12 cellular contexts compared by ENCODE assay signal in genomic region chr16:85634747-85635544, GRCh38. TPM values are rescaled to one million over a fixed set of nuclear protein-coding genes. Genes with fewer than 3 reads are reported as not detected.
DNase-seq lines count a peak whose midpoint lies in the region; ATAC-seq, FAIRE-seq and TF ChIP-seq lines count a peak whose summit lies in the region.
"Had no signal": no experiment of that assay in that cellular context is flagged by ENCODE, and none has a peak within 500 bp of the region (broad histone marks: within the 10 kb centered on the region; RNA-seq: fewer than 3 reads in every experiment).

No MANE protein-coding gene starts in this region.

- SMC1A ChIA-PET in GM12878 (lab: Charles Lee; ENCODE audit: uncharacterized antibody, unreplicated experiment) = no interaction called here

- TF ChIP-seq POLR2A in GM12878 (IDR thresholded peaks at IDR 0.05; ENCODE audit: low read depth, low read length) = peak; percentile 42; the same call in 1 of the 2 replicates

- CTCF ChIA-PET in Caco-2 (lab: Charles Lee) = no interaction called here
- CTCF ChIA-PET in HEK293 (lab: Yijun Ruan, JAX) = interaction anchor here (0.7 to 1.5 kb wide), 2 partner anchors 19 kb away, joined by 5 to 7 read pairs; no protein-coding TSS in a partner anchor
- CTCF ChIA-PET in GM12878 (lab: Yijun Ruan, JAX) = interaction anchor here (0.6 to 1.3 kb wide), 2 partner anchors 41 to 1081 kb away, joined by 3 read pairs; no protein-coding TSS in a partner anchor
- CTCF ChIA-PET in PC-9 (lab: Charles Lee) = no interaction called here

- no peaks in the 10 kb centered on the region for H3K9me3 ChIP-seq in Caco-2
- H3K9me3 ChIP-seq in HEK293 (ENCODE audit: control insufficient read depth, insufficient read depth, low read depth, low read length) = no peaks in the 10 kb centered on the region
- peaks cover 2% of the 10 kb centered on the region; the same call in 1 of the 3 replicates for H3K9me3 ChIP-seq in GM12878 (replicated peaks; ENCODE audit: control insufficient read depth, insufficient read depth, low read length)
- no peaks in the 10 kb centered on the region for H3K9me3 ChIP-seq in PC-9 (ENCODE audit: insufficient read depth, low read depth)
- H3K9me3 ChIP-seq: thoracic aorta had no signal

- no peak for TF ChIP-seq EP300 in GM12878 (IDR thresholded peaks at IDR 0.05; ENCODE audit: borderline replicate concordance in 1 of 2, control insufficient read depth in 1 of 2, low read depth in 2 of 2, low read length in 2 of 2)

- H3K9me2 ChIP-seq in PC-9 (ENCODE audit: insufficient read depth) = no peaks in the 10 kb centered on the region

- H3K4me1 ChIP-seq in Caco-2 (no peaks in the 10 kb centered on the region), HEK293 (ENCODE audit: control insufficient read depth, insufficient read depth, low read length) (no peaks in the 10 kb centered on the region), GM12878 (ENCODE audit: control insufficient read depth, insufficient read depth, low read length) (no peaks in the 10 kb centered on the region), PC-9 (replicated peaks; ENCODE audit: insufficient read depth) (no peaks in the 10 kb centered on the region)

- no peak overlapping the region for H3K4me2 ChIP-seq in GM12878 (ENCODE audit: control insufficient read depth, insufficient read depth)
- no peak overlapping the region for H3K4me2 ChIP-seq in PC-9

- H3K4me1 Mint-ChIP-seq in Caco-2 (ENCODE audit: low read depth, unreplicated experiment) (no peaks in the 10 kb centered on the region), nephron progenitor cell (peaks cover 35% of the 10 kb centered on the region)

- H3K36me3 ChIP-seq in Caco-2 (ENCODE audit: control insufficient read depth, insufficient read depth, low read length) (peaks cover 2% of the 10 kb centered on the region; the same call in 1 of the 2 replicates), HEK293 (ENCODE audit: control insufficient read depth in 2 of 2, insufficient read depth in 1 of 2, low read length in 2 of 2) (peaks cover 0 to 82% of the 10 kb centered on the region in 2 experiments; a peak in 1 of 3 replicates), GM12878 (ENCODE audit: control insufficient read depth in 2 of 2, insufficient read depth in 2 of 2, low read length in 1 of 2) (peaks cover 4 to 41% of the 10 kb centered on the region in 2 experiments; a peak in 2 of 4 replicates), PC-9 (ENCODE audit: low read depth) (no peaks in the 10 kb centered on the region; the same call in 1 of the 2 replicates)
- H3K36me3 ChIP-seq: thoracic aorta had no signal

- peaks cover 44% of the 10 kb centered on the region for H3K36me3 Mint-ChIP-seq in Caco-2 (ENCODE audit: insufficient read depth, unreplicated experiment)
- H3K36me3 Mint-ChIP-seq in nephron progenitor cell (ENCODE audit: low read depth) = peaks cover 7% of the 10 kb centered on the region

- H3K27me3 ChIP-seq in Caco-2 (replicated peaks; ENCODE audit: control insufficient read depth, insufficient read depth, low read length) = no peaks in the 10 kb centered on the region
- H3K27me3 ChIP-seq in GM12878 (replicated peaks in 1 of 2; ENCODE audit: control insufficient read depth in 2 of 2, insufficient read depth in 2 of 2, low read length in 1 of 2) = no peaks in the 10 kb centered on the region
- no peaks in the 10 kb centered on the region for H3K27me3 ChIP-seq in PC-9 (ENCODE audit: insufficient read depth, low read depth)

- H3K4me3 Mint-ChIP-seq in Caco-2 (ENCODE audit: unreplicated experiment) = no peak overlapping the region
- H3K4me3 Mint-ChIP-seq in nephron progenitor cell = no peak overlapping the region
- H3K4me3 Mint-ChIP-seq: naive thymus-derived CD8-positive, alpha-beta T cell had no signal

- H4K20me1 ChIP-seq in GM12878 (ENCODE audit: control insufficient read depth, insufficient read depth) = peaks cover 8% of the 10 kb centered on the region; the same call in 1 of the 2 replicates
- peaks cover 98% of the 10 kb centered on the region for H4K20me1 ChIP-seq in PC-9 (ENCODE audit: insufficient read depth)

- no TSS peak for BruUV-seq in Caco-2 (replicated peaks; lab: Mats Ljungman, UMichigan)
- BruUV-seq in GM12878 (replicated peaks; lab: Mats Ljungman, UMichigan) = no TSS peak
- BruUV-seq in PC-9 (replicated peaks; lab: Mats Ljungman, UMichigan) = no TSS peak

- no peak for DNase-seq in Caco-2
- DNase-seq in GM12878 (ENCODE audit: low read depth, low spot score) = no peak
- peak; percentile 74 for DNase-seq in nephron progenitor cell
- DNase-seq in PC-9 = no peak
- DNase-seq in GM19239 (ENCODE audit: insufficient read length, low spot score) = no peak
- DNase-seq in C1 segment of cervical spinal cord (lab: John Stamatoyannopoulos, UW) = no peak
- DNase-seq: dermis blood vessel endothelial cell; left cardiac atrium; naive thymus-derived CD8-positive, alpha-beta T cell; NCI-H2107 had no signal

- RAD21 ChIA-PET in GM12878 (lab: Charles Lee; ENCODE audit: unreplicated experiment) = no interaction called here

- no peak overlapping the region for H3K9ac ChIP-seq in GM12878 (ENCODE audit: control insufficient read depth, insufficient read depth, low read length)

- TF ChIP-seq CTCF in Caco-2 (IDR thresholded peaks at IDR 0.05; ENCODE audit: insufficient read depth in 1 of 2, low read depth in 1 of 2, low read length in 1 of 2, severe bottlenecking in 1 of 2, unreplicated experiment in 1 of 2) (peak; percentile 22 to 46), HEK293 (tag by site-specific recombination; IDR thresholded peaks at IDR 0.05) (0 out of 2 replicates have a peak, but pooled peaks have one; percentile 14), GM12878 (IDR thresholded peaks at IDR 0.05 in 2 of 3, conservative IDR thresholded peaks at IDR 0.05 in 1 of 3; ENCODE audit: control insufficient read depth in 2 of 3, extremely low read depth in 1 of 3, insufficient read depth in 1 of 3, low read depth in 3 of 3, low read length in 3 of 3) (no peak), nephron progenitor cell (IDR thresholded peaks at IDR 0.05) (peak; percentile 47), PC-9 (conservative IDR thresholded peaks at IDR 0.05) (no peak)

- intact Hi-C loops in Caco-2 (cut with micrococcal nuclease; ENCODE audit: unreplicated experiment) (no loop called here), GM12878 (cut with micrococcal nuclease; ENCODE audit: unreplicated experiment) (no loop called here), PC-9 (cut with micrococcal nuclease; ENCODE audit: unreplicated experiment) (no loop called here)

- no peak overlapping the region for H3K27ac ChIP-seq in HEK293 (ENCODE audit: extremely low read depth, low read depth, low read length)
- no peak overlapping the region for H3K27ac ChIP-seq in GM12878 (ENCODE audit: control insufficient read depth, insufficient read depth)
- H3K27ac ChIP-seq in PC-9 = no peak overlapping the region
- H3K27ac ChIP-seq: thoracic aorta had no signal

- FAIRE-seq in GM12878 (lab: Jason Lieb, UNC) (no peak), GM19239 (lab: Jason Lieb, UNC) (no peak)

- H3K4me3 ChIP-seq in Caco-2 (ENCODE audit: low read depth, low read length) (no peak overlapping the region), HEK293 (ENCODE audit: low read depth, low read length) (no peak overlapping the region), GM12878 (no peak overlapping the region), PC-9 (no peak overlapping the region)
- H3K4me3 ChIP-seq: thoracic aorta had no signal

- no peak overlapping the region for H2AFZ ChIP-seq in GM12878 (ENCODE audit: control insufficient read depth, low read depth, low read length)
- H2AFZ ChIP-seq in PC-9 = no peak overlapping the region

- H3K79me2 ChIP-seq in GM12878 (ENCODE audit: control insufficient read depth, insufficient read depth, low read length) = peaks cover 12% of the 10 kb centered on the region
- H3K79me2 ChIP-seq in PC-9 (ENCODE audit: low read depth) = peaks cover 64% of the 10 kb centered on the region

- 78% methylated on average over 24 of the region's 24 CpGs for WGBS in GM12878 (ENCODE audit: insufficient coverage, insufficient replicate concordance, low lambda C conversion rate, missing lambda C conversion rate)

- peaks cover 4% of the 10 kb centered on the region; the same call in 1 of the 2 replicates for H3F3A ChIP-seq in PC-9 (ENCODE audit: insufficient read depth, low read depth)

- H3K9me3 Mint-ChIP-seq in Caco-2 (ENCODE audit: unreplicated experiment) = no peaks in the 10 kb centered on the region
- H3K9me3 Mint-ChIP-seq in nephron progenitor cell = peaks cover 3% of the 10 kb centered on the region

- H3K27me3 Mint-ChIP-seq in Caco-2 (ENCODE audit: insufficient read depth, unreplicated experiment) = no peaks in the 10 kb centered on the region
- no peaks in the 10 kb centered on the region for H3K27me3 Mint-ChIP-seq in nephron progenitor cell (ENCODE audit: low read depth, poor library complexity)
- H3K27me3 Mint-ChIP-seq: naive thymus-derived CD8-positive, alpha-beta T cell had no signal

- no peak for TF ChIP-seq RAD21 in GM12878 (IDR thresholded peaks at IDR 0.05; ENCODE audit: insufficient read depth, low read depth, low read length)

- POLR2A ChIA-PET in Caco-2 (lab: Charles Lee) = no interaction called here
- POLR2A ChIA-PET in HEK293 (lab: Yijun Ruan, JAX) = no interaction called here
- POLR2A ChIA-PET in GM12878 (lab: Charles Lee) = no interaction called here
- POLR2A ChIA-PET in PC-9 (lab: Charles Lee; ENCODE audit: unreplicated experiment) = interaction anchor here (0.6 kb wide), 1 partner anchor 13 kb away, joined by 12 read pairs; no protein-coding TSS in a partner anchor

- H3K27ac Mint-ChIP-seq in Caco-2 (ENCODE audit: unreplicated experiment) = no peak overlapping the region
- no peak overlapping the region for H3K27ac Mint-ChIP-seq in nephron progenitor cell

- in situ Hi-C loops in GM12878 (cut with MboI) = no loop called here

- no peak for ATAC-seq in GM12878
- ATAC-seq: left cardiac atrium; naive thymus-derived CD8-positive, alpha-beta T cell had no signal

RNA-seq across cellular contexts. Expression of gene GSE1, which starts 21.8 kb away (rescaled TPM):
- total RNA-seq in Caco-2 (2022) (140 and 142 TPM in 2 replicates), GM12878 (2014; rRNA removed) (19.1 and 19.2 TPM in 2 replicates), GM12878 (2014; rRNA removed; fragmentation: Illumina TruSeq; extraction: Trizol) (11.9 and 12.3 TPM in 2 replicates), GM12878 (2021) (49.8 and 58.7 TPM in 2 replicates), PC-9 (2021) (60.0 and 83.5 TPM in 2 replicates)
- total RNA-seq in GM12878 (2013; cell fraction: nucleolus; rRNA removed) = 259 and 283 TPM in 2 replicates
- polyA plus RNA-seq in GM12878 (2011; ENCODE audit: low read depth) = 11.7 TPM
- polyA plus RNA-seq in GM12878 (2011; rRNA removed) (16.1 and 19.8 TPM in 2 replicates), GM12878 (2014; fragmentation: Illumina TruSeq; extraction: Trizol) (27.1 and 31.1 TPM in 2 replicates), GM12878 (2014; fragmentation: Nextera tagmentation; extraction: Ambion mirVana) (1 to 10 TPM; 4.6 to 5.1 TPM), GM12878 (2014; rRNA removed) (26.8 and 28.1 TPM in 2 replicates), GM12878 (2016; fragmentation: Nextera tagmentation; extraction: Ambion mirVana) (10 to 100 TPM; 14.6 to 17.3 TPM)
- polyA plus RNA-seq in GM12878 (2011; cell fraction: cytosol; rRNA removed) = 15.1 and 20.5 TPM in 2 replicates
- 112 and 143 TPM in 2 replicates for polyA plus RNA-seq in GM12878 (2011; cell fraction: nucleus; rRNA removed)
- 23.5 and 23.9 TPM in 2 replicates for polyA plus RNA-seq in GM12878 (2012)
- polyA minus RNA-seq in GM12878 (2011; rRNA and poly(A)+ RNA removed) = 22.6 and 35.7 TPM in 2 replicates
- polyA minus RNA-seq in GM12878 (2011; cell fraction: cytosol; rRNA and poly(A)+ RNA removed) = 19.0 and 21.0 TPM in 2 replicates
- polyA minus RNA-seq in GM12878 (2011; cell fraction: nucleus; rRNA and poly(A)+ RNA removed) = 33.7 and 54.0 TPM in 2 replicates

RNA-seq across cellular contexts. Expression of gene GINS2, which starts 53.8 kb away (rescaled TPM):
- total RNA-seq in Caco-2 (2022) (52.5 and 62.9 TPM in 2 replicates), GM12878 (2014; rRNA removed) (42.7 and 46.4 TPM in 2 replicates), GM12878 (2014; rRNA removed; fragmentation: Illumina TruSeq; extraction: Trizol) (43.5 and 45.4 TPM in 2 replicates), GM12878 (2021) (61.2 and 67.9 TPM in 2 replicates), PC-9 (2021) (18.4 and 20.2 TPM in 2 replicates)
- 18.0 and 20.1 TPM in 2 replicates for total RNA-seq in GM12878 (2013; cell fraction: nucleolus; rRNA removed)
- 15.7 TPM for polyA plus RNA-seq in GM12878 (2011; ENCODE audit: low read depth)
- polyA plus RNA-seq in GM12878 (2011; rRNA removed) (52.8 and 68.5 TPM in 2 replicates), GM12878 (2014; fragmentation: Illumina TruSeq; extraction: Trizol) (48.8 and 55.5 TPM in 2 replicates), GM12878 (2014; fragmentation: Nextera tagmentation; extraction: Ambion mirVana) (10 to 100 TPM; 69.4 to 90.8 TPM), GM12878 (2014; rRNA removed) (41.4 and 45.2 TPM in 2 replicates), GM12878 (2016; fragmentation: Nextera tagmentation; extraction: Ambion mirVana) (10 to 100 TPM; 74.0 to 74.9 TPM)
- polyA plus RNA-seq in GM12878 (2011; cell fraction: cytosol; rRNA removed) = 47.5 and 48.9 TPM in 2 replicates
- 25.6 and 26.6 TPM in 2 replicates for polyA plus RNA-seq in GM12878 (2011; cell fraction: nucleus; rRNA removed)
- 17.7 and 21.8 TPM in 2 replicates for polyA plus RNA-seq in GM12878 (2012)
- polyA minus RNA-seq in GM12878 (2011; rRNA and poly(A)+ RNA removed) = 22.9 and 26.8 TPM in 2 replicates
- polyA minus RNA-seq in GM12878 (2011; cell fraction: cytosol; rRNA and poly(A)+ RNA removed) = 10.2 and 13.0 TPM in 2 replicates
- 9.3 and 10.8 TPM in 2 replicates for polyA minus RNA-seq in GM12878 (2011; cell fraction: nucleus; rRNA and poly(A)+ RNA removed)

Comparison
In these comparisons a context has a peak if more than half of its experiments do, and no peak if none do; other contexts are left out.
1. CTCF ChIP-seq: peak in Caco-2 (2 of 2), HEK293 (single experiment) and nephron progenitor cell (single experiment); none in GM12878 (0 of 3) and PC-9 (single experiment).
2. CTCF ChIA-PET loops: an anchor here in HEK293 (0.7 to 1.5 kb wide) and GM12878 (0.6 to 1.3 kb wide); none called in Caco-2 and PC-9.